ENCODE assay signal across 14 cellular contexts in the genomic region with DNA sequence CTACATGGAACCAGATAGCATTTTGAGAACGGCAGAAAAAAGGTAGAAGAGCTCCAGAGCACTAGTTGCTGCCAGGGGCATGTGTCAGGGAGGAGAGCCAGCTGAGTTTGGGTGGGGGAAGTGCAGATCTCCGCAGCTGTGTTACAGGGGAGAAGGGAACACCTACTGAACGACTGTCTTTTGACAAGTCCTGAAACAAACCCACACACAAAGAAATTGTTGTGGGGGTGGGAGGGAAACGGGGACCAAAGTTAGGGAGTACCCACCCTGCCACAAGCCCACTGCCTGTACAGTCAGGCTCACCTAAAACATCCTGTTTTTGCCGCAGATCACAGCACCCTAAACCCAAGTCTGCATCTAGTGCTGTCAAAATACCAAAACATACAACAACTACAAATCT. TPM values are rescaled to one million over a fixed set of nuclear protein-coding genes. Genes with fewer than 3 reads are reported as not detected.
DNase-seq lines count a peak whose midpoint lies in the region; ATAC-seq and TF ChIP-seq lines count a peak whose summit lies in the region.
"Had no signal": no experiment of that assay in that cellular context is flagged by ENCODE, and none has a peak within 500 bp of the region (broad histone marks: within the 10 kb centered on the region; RNA-seq: fewer than 3 reads in every experiment).

No MANE protein-coding gene starts in this region.

- no peak for TF ChIP-seq CTCF in glutamatergic neuron (IDR thresholded peaks at IDR 0.05; ENCODE audit: partially characterized antibody, unreplicated experiment)

- peaks cover 97% of the 10 kb centered on the region for H3K4me1 Mint-ChIP-seq in activated T-cell treated with anti-CD3 and anti-CD28 coated beads, Interleukin-2, amount 50 U/mL, for 24 hours (ENCODE audit: low read depth)
- peaks cover 99% of the 10 kb centered on the region for H3K4me1 Mint-ChIP-seq in stimulated activated naive CD8-positive, alpha-beta T cell treated with anti-CD3 and anti-CD28 coated beads, Interleukin-15, amount 100 ng/mL, for 72 hours
- peaks cover 6% of the 10 kb centered on the region for H3K4me1 Mint-ChIP-seq in glutamatergic neuron (ENCODE audit: low read depth, unreplicated experiment)

- no peaks in the 10 kb centered on the region for H3K27me3 Mint-ChIP-seq in activated T-cell treated with anti-CD3 and anti-CD28 coated beads, Interleukin-2, amount 50 U/mL, for 24 hours
- H3K27me3 Mint-ChIP-seq in stimulated activated naive CD8-positive, alpha-beta T cell treated with anti-CD3 and anti-CD28 coated beads, Interleukin-15, amount 100 ng/mL, for 72 hours = no peaks in the 10 kb centered on the region
- H3K27me3 Mint-ChIP-seq in glutamatergic neuron (ENCODE audit: unreplicated experiment) = no peaks in the 10 kb centered on the region

- H3K4me3 Mint-ChIP-seq in activated T-cell treated with anti-CD3 and anti-CD28 coated beads, Interleukin-2, amount 50 U/mL, for 24 hours = peak overlapping the region; percentile 63
- peak overlapping the region; percentile 65 to 67 for H3K4me3 Mint-ChIP-seq in stimulated activated naive CD8-positive, alpha-beta T cell treated with anti-CD3 and anti-CD28 coated beads, Interleukin-15, amount 100 ng/mL, for 72 hours
- no peak overlapping the region for H3K4me3 Mint-ChIP-seq in glutamatergic neuron (ENCODE audit: unreplicated experiment)
- H3K4me3 Mint-ChIP-seq: neural crest cell had no signal

- peak; percentile 45 for ATAC-seq in stimulated activated naive CD8-positive, alpha-beta T cell treated with anti-CD3 and anti-CD28 coated beads, Interleukin-15, amount 100 ng/mL, for 72 hours
- no peak for ATAC-seq in HG02884 (IDR thresholded peaks at IDR 0.05; ENCODE audit: unreplicated experiment)

- peak; percentile 36 for DNase-seq in activated T-cell treated with anti-CD3 and anti-CD28 coated beads for 1 hour (ENCODE audit: low read depth)
- DNase-seq in activated T-cell treated with anti-CD3 and anti-CD28 coated beads for 4 hours = no peak
- DNase-seq in activated T-cell treated with anti-CD3 and anti-CD28 coated beads, Interleukin-2, amount 50 U/mL, for 24 hours = no peak
- peak; percentile 6 to 22 for DNase-seq in erythroblast (lab: John Stamatoyannopoulos, UW)
- DNase-seq in stimulated activated naive CD8-positive, alpha-beta T cell treated with anti-CD3 and anti-CD28 coated beads, Interleukin-15, amount 100 ng/mL, for 72 hours = peak in 1 of 2 donors; percentile 42
- no peak for DNase-seq in DMS53 treated with DMSO at 0.1 percent for 48 hours (lab: John Stamatoyannopoulos, UW; ENCODE audit: unreplicated experiment)
- no peak for DNase-seq in glutamatergic neuron
- DNase-seq: aorta, H7, NCI-H524, substantia nigra, T1000 had no signal

- peaks cover 55% of the 10 kb centered on the region for H3K36me3 Mint-ChIP-seq in activated T-cell treated with anti-CD3 and anti-CD28 coated beads, Interleukin-2, amount 50 U/mL, for 24 hours (ENCODE audit: low read depth)
- H3K36me3 Mint-ChIP-seq in glutamatergic neuron (ENCODE audit: unreplicated experiment) = no peaks in the 10 kb centered on the region

- peak overlapping the region; percentile 97 for H3K27ac Mint-ChIP-seq in activated T-cell treated with anti-CD3 and anti-CD28 coated beads, Interleukin-2, amount 50 U/mL, for 24 hours
- H3K27ac Mint-ChIP-seq in stimulated activated naive CD8-positive, alpha-beta T cell treated with anti-CD3 and anti-CD28 coated beads, Interleukin-15, amount 100 ng/mL, for 72 hours = peak overlapping the region in 1 of 2 donors; percentile 90
- no peak overlapping the region for H3K27ac Mint-ChIP-seq in glutamatergic neuron (ENCODE audit: unreplicated experiment)

- H3K9me3 Mint-ChIP-seq in activated T-cell treated with anti-CD3 and anti-CD28 coated beads, Interleukin-2, amount 50 U/mL, for 24 hours = no peaks in the 10 kb centered on the region
- H3K9me3 Mint-ChIP-seq in stimulated activated naive CD8-positive, alpha-beta T cell treated with anti-CD3 and anti-CD28 coated beads, Interleukin-15, amount 100 ng/mL, for 72 hours = no peaks in the 10 kb centered on the region
- no peaks in the 10 kb centered on the region for H3K9me3 Mint-ChIP-seq in glutamatergic neuron (ENCODE audit: unreplicated experiment)
- H3K9me3 Mint-ChIP-seq: neural crest cell had no signal

- TF ChIP-seq POLR2A in erythroblast (IDR thresholded peaks at IDR 0.05; ENCODE audit: low read length) = no peak

RNA-seq across cellular contexts. Expression of a gene that starts 55.5 kb away (rescaled TPM):
- 0.98 TPM for total RNA-seq in glutamatergic neuron (ENCODE audit: unreplicated experiment)

Comparison
In these comparisons a context has a peak if more than half of its experiments do, and no peak if none do; other contexts are left out.
1. DNase-seq: peak in activated T-cell treated with anti-CD3 and anti-CD28 coated beads for 1 hour (single experiment) and erythroblast (2 of 2); none in activated T-cell treated with anti-CD3 and anti-CD28 coated beads for 4 hours (single experiment), activated T-cell treated with anti-CD3 and anti-CD28 coated beads, Interleukin-2, amount 50 U/mL, for 24 hours (single experiment), DMS53 treated with DMSO at 0.1 percent for 48 hours (single experiment) and glutamatergic neuron (single experiment).